Comparison of ENCODE assay signal across 3 cellular contexts in genomic region chr15:57335326-57336118, GRCh38.
TF ChIP-seq lines count a peak whose summit lies in the region.

No MANE protein-coding gene starts in this region.

TF ChIP-seq in A549, 52 proteins besides CTCF, POLR2A, EP300 and RAD21:
- TF ChIP-seq ZSCAN20 (CRISPR knock-in tag; IDR thresholded peaks at IDR 0.05) (no peak), ZFP36 (IDR thresholded peaks at IDR 0.05; ENCODE audit: borderline replicate concordance, partially characterized antibody) (peak; percentile 5)

TF ChIP-seq in IMR-90, 13 proteins besides CTCF, POLR2A, EP300 and RAD21:
- no peak for TF ChIP-seq FOS (IDR thresholded peaks at IDR 0.05; ENCODE audit: low read depth, low read length)
- no peak for TF ChIP-seq NFE2L2 (IDR thresholded peaks at IDR 0.05; ENCODE audit: low read depth, low read length)
- TF ChIP-seq, protein P1, sequence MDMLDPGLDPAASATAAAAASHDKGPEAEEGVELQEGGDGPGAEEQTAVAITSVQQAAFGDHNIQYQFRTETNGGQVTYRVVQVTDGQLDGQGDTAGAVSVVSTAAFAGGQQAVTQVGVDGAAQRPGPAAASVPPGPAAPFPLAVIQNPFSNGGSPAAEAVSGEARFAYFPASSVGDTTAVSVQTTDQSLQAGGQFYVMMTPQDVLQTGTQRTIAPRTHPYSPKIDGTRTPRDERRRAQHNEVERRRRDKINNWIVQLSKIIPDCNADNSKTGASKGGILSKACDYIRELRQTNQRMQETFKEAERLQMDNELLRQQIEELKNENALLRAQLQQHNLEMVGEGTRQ (IDR thresholded peaks at IDR 0.05; ENCODE audit: low read depth, low read length), result no peak
- TF ChIP-seq MAZ (IDR thresholded peaks at IDR 0.05; ENCODE audit: borderline replicate concordance, low read depth, low read length), result no peak
- no peak for TF ChIP-seq BHLHE40 (IDR thresholded peaks at IDR 0.05; ENCODE audit: low read depth, low read length)
- no peak for TF ChIP-seq SMC3 (IDR thresholded peaks at IDR 0.05; ENCODE audit: low read depth, low read length)
- TF ChIP-seq RFX5 (IDR thresholded peaks at IDR 0.05; ENCODE audit: low read depth, low read length), result no peak
TF ChIP-seq in IMR-90: peak in this region for 0.

TF ChIP-seq in K562, 482 proteins besides CTCF, POLR2A, EP300 and RAD21 (continues in another document):
- peak; percentile 92 for TF ChIP-seq RBM25 (IDR thresholded peaks at IDR 0.05; ENCODE audit: low read depth, low read length, severe bottlenecking)
- TF ChIP-seq NFE2L1 (tag; IDR thresholded peaks at IDR 0.05; ENCODE audit: borderline replicate concordance, low read depth), result no peak
- TF ChIP-seq, protein P2, sequence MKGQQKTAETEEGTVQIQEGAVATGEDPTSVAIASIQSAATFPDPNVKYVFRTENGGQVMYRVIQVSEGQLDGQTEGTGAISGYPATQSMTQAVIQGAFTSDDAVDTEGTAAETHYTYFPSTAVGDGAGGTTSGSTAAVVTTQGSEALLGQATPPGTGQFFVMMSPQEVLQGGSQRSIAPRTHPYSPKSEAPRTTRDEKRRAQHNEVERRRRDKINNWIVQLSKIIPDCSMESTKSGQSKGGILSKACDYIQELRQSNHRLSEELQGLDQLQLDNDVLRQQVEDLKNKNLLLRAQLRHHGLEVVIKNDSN (CRISPR knock-in tag; IDR thresholded peaks at IDR 0.05), result 0 out of 2 replicates have a peak, but pooled peaks have one; percentile 23
- TF ChIP-seq POLR2G (IDR thresholded peaks at IDR 0.05; ENCODE audit: low read depth, low read length), result no peak
- no peak for TF ChIP-seq HBP1 (CRISPR knock-in tag; IDR thresholded peaks at IDR 0.05)
- TF ChIP-seq, protein P3, sequence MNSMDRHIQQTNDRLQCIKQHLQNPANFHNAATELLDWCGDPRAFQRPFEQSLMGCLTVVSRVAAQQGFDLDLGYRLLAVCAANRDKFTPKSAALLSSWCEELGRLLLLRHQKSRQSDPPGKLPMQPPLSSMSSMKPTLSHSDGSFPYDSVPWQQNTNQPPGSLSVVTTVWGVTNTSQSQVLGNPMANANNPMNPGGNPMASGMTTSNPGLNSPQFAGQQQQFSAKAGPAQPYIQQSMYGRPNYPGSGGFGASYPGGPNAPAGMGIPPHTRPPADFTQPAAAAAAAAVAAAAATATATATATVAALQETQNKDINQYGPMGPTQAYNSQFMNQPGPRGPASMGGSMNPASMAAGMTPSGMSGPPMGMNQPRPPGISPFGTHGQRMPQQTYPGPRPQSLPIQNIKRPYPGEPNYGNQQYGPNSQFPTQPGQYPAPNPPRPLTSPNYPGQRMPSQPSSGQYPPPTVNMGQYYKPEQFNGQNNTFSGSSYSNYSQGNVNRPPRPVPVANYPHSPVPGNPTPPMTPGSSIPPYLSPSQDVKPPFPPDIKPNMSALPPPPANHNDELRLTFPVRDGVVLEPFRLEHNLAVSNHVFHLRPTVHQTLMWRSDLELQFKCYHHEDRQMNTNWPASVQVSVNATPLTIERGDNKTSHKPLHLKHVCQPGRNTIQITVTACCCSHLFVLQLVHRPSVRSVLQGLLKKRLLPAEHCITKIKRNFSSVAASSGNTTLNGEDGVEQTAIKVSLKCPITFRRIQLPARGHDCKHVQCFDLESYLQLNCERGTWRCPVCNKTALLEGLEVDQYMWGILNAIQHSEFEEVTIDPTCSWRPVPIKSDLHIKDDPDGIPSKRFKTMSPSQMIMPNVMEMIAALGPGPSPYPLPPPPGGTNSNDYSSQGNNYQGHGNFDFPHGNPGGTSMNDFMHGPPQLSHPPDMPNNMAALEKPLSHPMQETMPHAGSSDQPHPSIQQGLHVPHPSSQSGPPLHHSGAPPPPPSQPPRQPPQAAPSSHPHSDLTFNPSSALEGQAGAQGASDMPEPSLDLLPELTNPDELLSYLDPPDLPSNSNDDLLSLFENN (IDR thresholded peaks at IDR 0.05; ENCODE audit: low read depth in 2 of 2, low read length in 2 of 2), result no peak
- TF ChIP-seq TCF3 (CRISPR knock-in tag; IDR thresholded peaks at IDR 0.05), result peak; percentile 10; the same call in 1 of the 2 replicates
- TF ChIP-seq KLF6 (CRISPR knock-in tag; IDR thresholded peaks at IDR 0.05; ENCODE audit: borderline replicate concordance), result no peak
- TF ChIP-seq ZNF444 (CRISPR knock-in tag; IDR thresholded peaks at IDR 0.05), result no peak
- TF ChIP-seq DACH1 (IDR thresholded peaks at IDR 0.05; ENCODE audit: partially characterized antibody), result no peak
- peak; percentile 86 for TF ChIP-seq ZFP36 (IDR thresholded peaks at IDR 0.05; ENCODE audit: low read depth, low read length, partially characterized antibody)
- 0 out of 2 replicates have a peak, but pooled peaks have one; percentile 11 for TF ChIP-seq DPF2 (IDR thresholded peaks at IDR 0.05)
- TF ChIP-seq RFX7 (CRISPR knock-in tag; IDR thresholded peaks at IDR 0.05), result no peak
- TF ChIP-seq XRCC3 (IDR thresholded peaks at IDR 0.05), result no peak
- no peak for TF ChIP-seq SNRNP70 (optimal IDR thresholded peaks at IDR 0.05; ENCODE audit: low read depth, low read length)
- no peak for TF ChIP-seq SIX5 (IDR thresholded peaks at IDR 0.05; ENCODE audit: borderline replicate concordance in 1 of 2, insufficient read depth in 1 of 2, low read depth in 1 of 2, low read length in 2 of 2)
- no peak for TF ChIP-seq HDAC3 (IDR thresholded peaks at IDR 0.05; ENCODE audit: borderline replicate concordance, partially characterized antibody)
- no peak for TF ChIP-seq XRCC4 (IDR thresholded peaks at IDR 0.05; ENCODE audit: extremely low read depth, insufficient read depth, insufficient read length)
- no peak for TF ChIP-seq RBM17 (IDR thresholded peaks at IDR 0.05; ENCODE audit: borderline replicate concordance, low read depth, low read length)
- TF ChIP-seq, protein P4, sequence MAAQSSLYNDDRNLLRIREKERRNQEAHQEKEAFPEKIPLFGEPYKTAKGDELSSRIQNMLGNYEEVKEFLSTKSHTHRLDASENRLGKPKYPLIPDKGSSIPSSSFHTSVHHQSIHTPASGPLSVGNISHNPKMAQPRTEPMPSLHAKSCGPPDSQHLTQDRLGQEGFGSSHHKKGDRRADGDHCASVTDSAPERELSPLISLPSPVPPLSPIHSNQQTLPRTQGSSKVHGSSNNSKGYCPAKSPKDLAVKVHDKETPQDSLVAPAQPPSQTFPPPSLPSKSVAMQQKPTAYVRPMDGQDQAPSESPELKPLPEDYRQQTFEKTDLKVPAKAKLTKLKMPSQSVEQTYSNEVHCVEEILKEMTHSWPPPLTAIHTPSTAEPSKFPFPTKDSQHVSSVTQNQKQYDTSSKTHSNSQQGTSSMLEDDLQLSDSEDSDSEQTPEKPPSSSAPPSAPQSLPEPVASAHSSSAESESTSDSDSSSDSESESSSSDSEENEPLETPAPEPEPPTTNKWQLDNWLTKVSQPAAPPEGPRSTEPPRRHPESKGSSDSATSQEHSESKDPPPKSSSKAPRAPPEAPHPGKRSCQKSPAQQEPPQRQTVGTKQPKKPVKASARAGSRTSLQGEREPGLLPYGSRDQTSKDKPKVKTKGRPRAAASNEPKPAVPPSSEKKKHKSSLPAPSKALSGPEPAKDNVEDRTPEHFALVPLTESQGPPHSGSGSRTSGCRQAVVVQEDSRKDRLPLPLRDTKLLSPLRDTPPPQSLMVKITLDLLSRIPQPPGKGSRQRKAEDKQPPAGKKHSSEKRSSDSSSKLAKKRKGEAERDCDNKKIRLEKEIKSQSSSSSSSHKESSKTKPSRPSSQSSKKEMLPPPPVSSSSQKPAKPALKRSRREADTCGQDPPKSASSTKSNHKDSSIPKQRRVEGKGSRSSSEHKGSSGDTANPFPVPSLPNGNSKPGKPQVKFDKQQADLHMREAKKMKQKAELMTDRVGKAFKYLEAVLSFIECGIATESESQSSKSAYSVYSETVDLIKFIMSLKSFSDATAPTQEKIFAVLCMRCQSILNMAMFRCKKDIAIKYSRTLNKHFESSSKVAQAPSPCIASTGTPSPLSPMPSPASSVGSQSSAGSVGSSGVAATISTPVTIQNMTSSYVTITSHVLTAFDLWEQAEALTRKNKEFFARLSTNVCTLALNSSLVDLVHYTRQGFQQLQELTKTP (IDR thresholded peaks at IDR 0.05; ENCODE audit: low read depth in 1 of 2, partially characterized antibody in 2 of 2), result no peak
- TF ChIP-seq KDM1A (IDR thresholded peaks at IDR 0.05), result peak; percentile 82 to 88
- TF ChIP-seq TOE1 (IDR thresholded peaks at IDR 0.05; ENCODE audit: borderline replicate concordance), result no peak
- no peak for TF ChIP-seq TOE1 (CRISPR knock-in tag; IDR thresholded peaks at IDR 0.05; ENCODE audit: borderline replicate concordance, low read depth)
- TF ChIP-seq ZNF785 (CRISPR knock-in tag; IDR thresholded peaks at IDR 0.05), result no peak
- no peak for TF ChIP-seq CBX1 (IDR thresholded peaks at IDR 0.05; ENCODE audit: low read depth)
- TF ChIP-seq OTX1 (CRISPR knock-in tag; IDR thresholded peaks at IDR 0.05), result no peak
- TF ChIP-seq CREM (IDR thresholded peaks at IDR 0.05; ENCODE audit: low read depth), result no peak
- no peak for TF ChIP-seq FOSL1 (tag; conservative IDR thresholded peaks at IDR 0.05)
- no peak for TF ChIP-seq ZC3H4 (CRISPR knock-in tag; IDR thresholded peaks at IDR 0.05; ENCODE audit: borderline replicate concordance)
- no peak for TF ChIP-seq SMAD3 (CRISPR knock-in tag; conservative IDR thresholded peaks at IDR 0.05)
- peak; percentile 67; the same call in 1 of the 2 replicates for TF ChIP-seq SMARCA5 (IDR thresholded peaks at IDR 0.05)
- no peak for TF ChIP-seq CEBPB (tag; IDR thresholded peaks at IDR 0.05)
- no peak for TF ChIP-seq ZFP30 (CRISPR knock-in tag; IDR thresholded peaks at IDR 0.05; ENCODE audit: borderline replicate concordance)
- TF ChIP-seq PTBP1 (IDR thresholded peaks at IDR 0.05; ENCODE audit: low read depth, low read length), result peak; percentile 90
- no peak for TF ChIP-seq ZNF384 (IDR thresholded peaks at IDR 0.05; ENCODE audit: low read depth, low read length)
- no peak for TF ChIP-seq PCBP2 (IDR thresholded peaks at IDR 0.05; ENCODE audit: low read depth, low read length, poor library complexity, severe bottlenecking)
- TF ChIP-seq SRF (CRISPR knock-in tag; IDR thresholded peaks at IDR 0.05), result no peak
- no peak for TF ChIP-seq ZNF57 (CRISPR knock-in tag; IDR thresholded peaks at IDR 0.05)
- TF ChIP-seq TEAD1 (CRISPR knock-in tag; IDR thresholded peaks at IDR 0.05), result no peak; a peak in 1 of 4 replicates
- no peak for TF ChIP-seq STAT6 (CRISPR knock-in tag; IDR thresholded peaks at IDR 0.05)
- TF ChIP-seq THRAP3 (IDR thresholded peaks at IDR 0.05; ENCODE audit: borderline replicate concordance), result no peak
- no peak for TF ChIP-seq BRD4 (IDR thresholded peaks at IDR 0.05)
- no peak for TF ChIP-seq POLR2B (IDR thresholded peaks at IDR 0.05; ENCODE audit: low read depth, partially characterized antibody)
- no peak for TF ChIP-seq ZNF134 (CRISPR knock-in tag; conservative IDR thresholded peaks at IDR 0.05)
- TF ChIP-seq ADNP (tag; IDR thresholded peaks at IDR 0.05), result peak; percentile 39; the same call in 1 of the 2 replicates
- no peak for TF ChIP-seq POLR2H (tag; IDR thresholded peaks at IDR 0.05; ENCODE audit: low read depth)
- TF ChIP-seq, protein P5, sequence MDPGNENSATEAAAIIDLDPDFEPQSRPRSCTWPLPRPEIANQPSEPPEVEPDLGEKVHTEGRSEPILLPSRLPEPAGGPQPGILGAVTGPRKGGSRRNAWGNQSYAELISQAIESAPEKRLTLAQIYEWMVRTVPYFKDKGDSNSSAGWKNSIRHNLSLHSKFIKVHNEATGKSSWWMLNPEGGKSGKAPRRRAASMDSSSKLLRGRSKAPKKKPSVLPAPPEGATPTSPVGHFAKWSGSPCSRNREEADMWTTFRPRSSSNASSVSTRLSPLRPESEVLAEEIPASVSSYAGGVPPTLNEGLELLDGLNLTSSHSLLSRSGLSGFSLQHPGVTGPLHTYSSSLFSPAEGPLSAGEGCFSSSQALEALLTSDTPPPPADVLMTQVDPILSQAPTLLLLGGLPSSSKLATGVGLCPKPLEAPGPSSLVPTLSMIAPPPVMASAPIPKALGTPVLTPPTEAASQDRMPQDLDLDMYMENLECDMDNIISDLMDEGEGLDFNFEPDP (CRISPR knock-in tag; IDR thresholded peaks at IDR 0.05), result no peak
- no peak for TF ChIP-seq MLLT1 (IDR thresholded peaks at IDR 0.05)
- no peak for TF ChIP-seq JUN (IDR thresholded peaks at IDR 0.05; ENCODE audit: borderline replicate concordance, low read depth, low read length)
- no peak for TF ChIP-seq JUN (CRISPR knock-in tag; IDR thresholded peaks at IDR 0.05; ENCODE audit: borderline replicate concordance)
- TF ChIP-seq PTRF (tag; IDR thresholded peaks at IDR 0.05), result no peak
